1 cellular context compared by ENCODE assay signal in genomic region chr4:52288212-52288611, GRCh38.
TF ChIP-seq lines count a peak whose summit lies in the region.

No MANE protein-coding gene starts in this region.

TF ChIP-seq in GM23338, 12 proteins besides CTCF, POLR2A, EP300 and RAD21 (continued from another document):
- TF ChIP-seq, protein P1, sequence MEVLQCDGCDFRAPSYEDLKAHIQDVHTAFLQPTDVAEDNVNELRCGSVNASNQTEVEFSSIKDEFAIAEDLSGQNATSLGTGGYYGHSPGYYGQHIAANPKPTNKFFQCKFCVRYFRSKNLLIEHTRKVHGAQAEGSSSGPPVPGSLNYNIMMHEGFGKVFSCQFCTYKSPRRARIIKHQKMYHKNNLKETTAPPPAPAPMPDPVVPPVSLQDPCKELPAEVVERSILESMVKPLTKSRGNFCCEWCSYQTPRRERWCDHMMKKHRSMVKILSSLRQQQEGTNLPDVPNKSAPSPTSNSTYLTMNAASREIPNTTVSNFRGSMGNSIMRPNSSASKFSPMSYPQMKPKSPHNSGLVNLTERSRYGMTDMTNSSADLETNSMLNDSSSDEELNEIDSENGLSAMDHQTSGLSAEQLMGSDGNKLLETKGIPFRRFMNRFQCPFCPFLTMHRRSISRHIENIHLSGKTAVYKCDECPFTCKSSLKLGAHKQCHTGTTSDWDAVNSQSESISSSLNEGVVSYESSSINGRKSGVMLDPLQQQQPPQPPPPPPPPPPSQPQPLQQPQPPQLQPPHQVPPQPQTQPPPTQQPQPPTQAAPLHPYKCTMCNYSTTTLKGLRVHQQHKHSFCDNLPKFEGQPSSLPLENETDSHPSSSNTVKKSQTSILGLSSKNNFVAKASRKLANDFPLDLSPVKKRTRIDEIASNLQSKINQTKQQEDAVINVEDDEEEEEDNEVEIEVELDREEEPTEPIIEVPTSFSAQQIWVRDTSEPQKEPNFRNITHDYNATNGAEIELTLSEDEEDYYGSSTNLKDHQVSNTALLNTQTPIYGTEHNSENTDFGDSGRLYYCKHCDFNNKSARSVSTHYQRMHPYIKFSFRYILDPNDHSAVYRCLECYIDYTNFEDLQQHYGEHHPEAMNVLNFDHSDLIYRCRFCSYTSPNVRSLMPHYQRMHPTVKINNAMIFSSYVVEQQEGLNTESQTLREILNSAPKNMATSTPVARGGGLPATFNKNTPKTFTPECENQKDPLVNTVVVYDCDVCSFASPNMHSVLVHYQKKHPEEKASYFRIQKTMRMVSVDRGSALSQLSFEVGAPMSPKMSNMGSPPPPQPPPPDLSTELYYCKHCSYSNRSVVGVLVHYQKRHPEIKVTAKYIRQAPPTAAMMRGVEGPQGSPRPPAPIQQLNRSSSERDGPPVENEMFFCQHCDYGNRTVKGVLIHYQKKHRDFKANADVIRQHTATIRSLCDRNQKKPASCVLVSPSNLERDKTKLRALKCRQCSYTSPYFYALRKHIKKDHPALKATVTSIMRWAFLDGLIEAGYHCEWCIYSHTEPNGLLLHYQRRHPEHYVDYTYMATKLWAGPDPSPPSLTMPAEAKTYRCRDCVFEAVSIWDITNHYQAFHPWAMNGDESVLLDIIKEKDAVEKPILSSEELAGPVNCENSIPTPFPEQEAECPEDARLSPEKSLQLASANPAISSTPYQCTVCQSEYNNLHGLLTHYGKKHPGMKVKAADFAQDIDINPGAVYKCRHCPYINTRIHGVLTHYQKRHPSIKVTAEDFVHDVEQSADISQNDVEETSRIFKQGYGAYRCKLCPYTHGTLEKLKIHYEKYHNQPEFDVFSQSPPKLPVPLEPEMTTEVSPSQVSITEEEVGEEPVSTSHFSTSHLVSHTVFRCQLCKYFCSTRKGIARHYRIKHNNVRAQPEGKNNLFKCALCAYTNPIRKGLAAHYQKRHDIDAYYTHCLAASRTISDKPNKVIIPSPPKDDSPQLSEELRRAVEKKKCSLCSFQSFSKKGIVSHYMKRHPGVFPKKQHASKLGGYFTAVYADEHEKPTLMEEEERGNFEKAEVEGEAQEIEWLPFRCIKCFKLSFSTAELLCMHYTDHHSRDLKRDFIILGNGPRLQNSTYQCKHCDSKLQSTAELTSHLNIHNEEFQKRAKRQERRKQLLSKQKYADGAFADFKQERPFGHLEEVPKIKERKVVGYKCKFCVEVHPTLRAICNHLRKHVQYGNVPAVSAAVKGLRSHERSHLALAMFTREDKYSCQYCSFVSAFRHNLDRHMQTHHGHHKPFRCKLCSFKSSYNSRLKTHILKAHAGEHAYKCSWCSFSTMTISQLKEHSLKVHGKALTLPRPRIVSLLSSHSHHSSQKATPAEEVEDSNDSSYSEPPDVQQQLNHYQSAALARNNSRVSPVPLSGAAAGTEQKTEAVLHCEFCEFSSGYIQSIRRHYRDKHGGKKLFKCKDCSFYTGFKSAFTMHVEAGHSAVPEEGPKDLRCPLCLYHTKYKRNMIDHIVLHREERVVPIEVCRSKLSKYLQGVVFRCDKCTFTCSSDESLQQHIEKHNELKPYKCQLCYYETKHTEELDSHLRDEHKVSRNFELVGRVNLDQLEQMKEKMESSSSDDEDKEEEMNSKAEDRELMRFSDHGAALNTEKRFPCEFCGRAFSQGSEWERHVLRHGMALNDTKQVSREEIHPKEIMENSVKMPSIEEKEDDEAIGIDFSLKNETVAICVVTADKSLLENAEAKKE (CRISPR knock-in tag; IDR thresholded peaks at IDR 0.05), result no peak
- no peak for TF ChIP-seq STAT1 (IDR thresholded peaks at IDR 0.05; ENCODE audit: unreplicated experiment)
- TF ChIP-seq EZH2phosphoT487 (IDR thresholded peaks at IDR 0.05; ENCODE audit: unreplicated experiment), result no peak
- no peak for TF ChIP-seq REST (IDR thresholded peaks at IDR 0.05; ENCODE audit: unreplicated experiment)
